8 cellular contexts compared by ENCODE assay signal in the genomic region with DNA sequence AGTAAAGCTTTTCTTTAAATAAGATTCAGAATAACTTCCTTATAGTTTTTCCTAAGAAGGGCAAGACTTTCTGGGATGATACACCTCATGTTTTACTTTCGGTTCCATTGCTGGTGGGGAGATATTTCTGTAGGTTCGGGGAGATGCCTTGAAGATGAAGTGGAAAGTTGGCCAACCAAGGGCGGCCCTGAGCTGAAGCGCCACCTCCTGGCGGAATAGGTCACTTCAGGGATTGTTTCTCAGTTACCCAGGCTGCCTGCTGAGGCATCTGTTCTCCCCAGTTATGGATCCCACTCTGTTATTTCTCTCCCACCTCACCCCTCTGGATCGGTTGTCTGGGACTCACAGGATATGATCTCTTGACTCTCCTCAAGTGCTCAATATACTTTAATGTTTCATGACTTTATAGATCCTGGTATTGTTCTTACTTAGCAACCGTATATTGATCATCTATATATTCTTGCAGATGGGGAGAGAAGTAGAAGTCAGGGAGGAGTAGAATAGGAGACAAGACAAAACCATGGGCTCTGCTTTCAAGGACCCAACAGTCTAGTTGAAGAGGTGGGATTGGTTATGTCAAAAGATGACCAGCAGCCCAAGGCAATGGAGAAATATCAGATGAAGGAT. TPM values are rescaled to one million over a fixed set of nuclear protein-coding genes. Genes with fewer than 3 reads are reported as not detected.
DNase-seq lines count a peak whose midpoint lies in the region; ATAC-seq and TF ChIP-seq lines count a peak whose summit lies in the region.

No MANE protein-coding gene starts in this region.

- no peak overlapping the region for H2BK120ac ChIP-seq in neuronal stem cell (ENCODE audit: low read depth, low read length)

- H2BK5ac ChIP-seq in neuronal stem cell (ENCODE audit: low read length): no peak overlapping the region

- peak; percentile 83 for TF ChIP-seq CTCF in Calu3 (IDR thresholded peaks at IDR 0.05; ENCODE audit: unreplicated experiment)
- peak; percentile 88 for TF ChIP-seq CTCF in RWPE1 (conservative IDR thresholded peaks at IDR 0.05; ENCODE audit: low read depth)
- TF ChIP-seq CTCF in heart right ventricle (IDR thresholded peaks at IDR 0.05): peak; percentile 52 to 89 (median 82)
- TF ChIP-seq CTCF in smooth muscle cell (IDR thresholded peaks at IDR 0.05; ENCODE audit: borderline replicate concordance, insufficient read depth, poor library complexity, severe bottlenecking): peak; percentile 67

- intact Hi-C loops in Calu3 (cut with micrococcal nuclease; ENCODE audit: unreplicated experiment) (loop anchor here (1.0 to 2.0 kb wide), 2 partner anchors 128 to 657 kb away; no protein-coding TSS in a partner anchor), heart right ventricle (cut with DNase I) (loop anchor here in 9 of 10 donors (1.0 to 10.0 kb wide), 4 partner anchors 476 to 639 kb away; no protein-coding TSS in a partner anchor)
- intact Hi-C loops in activated T-helper 2 cell treated with anti-CD3 and anti-CD28 coated beads, Interferon-gamma antibody, Interleukin-2, Interleukin-4, amounts not matched to agents 10 μg/mL and 5 μg/mL and 100 μg/mL, durations not matched to agents 14 hours and 24 hours and 36 hours (cut with micrococcal nuclease): loop anchor here (1.0 kb wide), 2 partner anchors 658 to 661 kb away; no protein-coding TSS in a partner anchor

- H3K4me3 Mint-ChIP-seq in Calu3 (ENCODE audit: low read depth, unreplicated experiment): no peak overlapping the region
- H3K4me3 Mint-ChIP-seq in activated T-helper 2 cell treated with anti-CD3 and anti-CD28 coated beads, Interferon-gamma antibody, Interleukin-2, Interleukin-4, amounts not matched to agents 10 μg/mL and 5 μg/mL and 100 μg/mL, durations not matched to agents 14 hours and 24 hours and 36 hours (ENCODE audit: low read depth): no peak overlapping the region

- H3K36me3 ChIP-seq in heart right ventricle (no peaks in the 10 kb centered on the region), smooth muscle cell (ENCODE audit: low read depth) (no peaks in the 10 kb centered on the region), neuronal stem cell (replicated peaks in 1 of 2; ENCODE audit: control insufficient read depth in 2 of 2, insufficient read depth in 2 of 2, low read length in 2 of 2) (no peaks in the 10 kb centered on the region)

- 27 to 32% methylated on average over 7 of the region's 7 CpGs for WGBS in heart right ventricle, 2 donors
- 35% methylated on average over 7 of the region's 7 CpGs for WGBS in smooth muscle cell (ENCODE audit: low lambda C conversion rate)
- WGBS in neuronal stem cell (ENCODE audit: extremely low coverage in 2 of 2, insufficient read length in 2 of 2, insufficient replicate concordance in 1 of 2), 2 donors: no CpG with 5 or more reads among the region's 7 CpGs

- H3K18ac ChIP-seq in neuronal stem cell (ENCODE audit: low read length): no peak overlapping the region

- H3K27me3 Mint-ChIP-seq in Calu3 (ENCODE audit: unreplicated experiment): peaks cover 11% of the 10 kb centered on the region
- peaks cover 30% of the 10 kb centered on the region for H3K27me3 Mint-ChIP-seq in activated T-helper 2 cell treated with anti-CD3 and anti-CD28 coated beads, Interferon-gamma antibody, Interleukin-2, Interleukin-4, amounts not matched to agents 10 μg/mL and 5 μg/mL and 100 μg/mL, durations not matched to agents 14 hours and 24 hours and 36 hours (ENCODE audit: low read depth)

- no peak overlapping the region for H3K27ac Mint-ChIP-seq in Calu3 (ENCODE audit: unreplicated experiment)
- no peak overlapping the region for H3K27ac Mint-ChIP-seq in activated T-helper 2 cell treated with anti-CD3 and anti-CD28 coated beads, Interferon-gamma antibody, Interleukin-2, Interleukin-4, amounts not matched to agents 10 μg/mL and 5 μg/mL and 100 μg/mL, durations not matched to agents 14 hours and 24 hours and 36 hours

- H2BK15ac ChIP-seq in neuronal stem cell (ENCODE audit: low read length): no peak overlapping the region

- H3F3A ChIP-seq in smooth muscle cell (ENCODE audit: low read depth): no peaks in the 10 kb centered on the region

- ATAC-seq in GM19351 (IDR thresholded peaks at IDR 0.05; ENCODE audit: unreplicated experiment) (peak; percentile 98), HG03354 (IDR thresholded peaks at IDR 0.05; ENCODE audit: poor library complexity, severe bottlenecking, unreplicated experiment) (peak; percentile 96), heart right ventricle (peak in 5 of 8 donors; percentile 42 to 64 (median 53))

- DNase-seq in Calu3 (peak; percentile 82), RWPE1 (ENCODE audit: low spot score) (peak; percentile 83), heart right ventricle (peak; percentile 48 to 53), smooth muscle cell (lab: John Stamatoyannopoulos, UW; ENCODE audit: unreplicated experiment) (peak; percentile 4), neuronal stem cell (ENCODE audit: low spot score) (no peak)
- DNase-seq in activated T-helper 2 cell treated with anti-CD3 and anti-CD28 coated beads, Interferon-gamma antibody, Interleukin-2, Interleukin-4, amounts not matched to agents 10 μg/mL and 5 μg/mL and 100 μg/mL, durations not matched to agents 14 hours and 24 hours and 36 hours (ENCODE audit: low spot score): peak; percentile 48

- H3K27me3 ChIP-seq in heart right ventricle (peaks cover 0 to 3% (median 0%) of the 10 kb centered on the region in 7 donors), smooth muscle cell (ENCODE audit: low read depth) (no peaks in the 10 kb centered on the region), neuronal stem cell (ENCODE audit: control insufficient read depth in 3 of 3, insufficient read depth in 3 of 3, low read depth in 1 of 3, low read length in 3 of 3) (no peaks in the 10 kb centered on the region)

- no peak overlapping the region for H2AK5ac ChIP-seq in neuronal stem cell (ENCODE audit: low read depth, low read length)

- POLR2A ChIA-PET in RWPE1 (lab: Yijun Ruan, JAX; ENCODE audit: low non-redundant PET): no interaction called here

- H3K9ac ChIP-seq in smooth muscle cell (ENCODE audit: low read depth) (no peak overlapping the region), neuronal stem cell (ENCODE audit: low read depth, low read length, poor library complexity) (no peak overlapping the region)

- no peaks in the 10 kb centered on the region for H3K36me3 Mint-ChIP-seq in Calu3 (ENCODE audit: insufficient read depth, unreplicated experiment)
- H3K36me3 Mint-ChIP-seq in activated T-helper 2 cell treated with anti-CD3 and anti-CD28 coated beads, Interferon-gamma antibody, Interleukin-2, Interleukin-4, amounts not matched to agents 10 μg/mL and 5 μg/mL and 100 μg/mL, durations not matched to agents 14 hours and 24 hours and 36 hours (ENCODE audit: low read depth): no peaks in the 10 kb centered on the region

- H3K4me3 ChIP-seq in heart right ventricle: no peak overlapping the region
- H3K4me3 ChIP-seq in smooth muscle cell: no peak overlapping the region
- H3K4me3 ChIP-seq in neuronal stem cell (ENCODE audit: low read length in 2 of 2): no peak overlapping the region

- H3K14ac ChIP-seq in neuronal stem cell (ENCODE audit: low read length): no peak overlapping the region

- H3K9me3 ChIP-seq in heart right ventricle (peaks cover 0 to 3% (median 0%) of the 10 kb centered on the region in 11 donors), smooth muscle cell (replicated peaks; ENCODE audit: low read depth) (no peaks in the 10 kb centered on the region), neuronal stem cell (replicated peaks in 1 of 2; ENCODE audit: control insufficient read depth in 2 of 2, insufficient read depth in 1 of 2, low read depth in 1 of 2, low read length in 2 of 2) (no peaks in the 10 kb centered on the region)

- no peak overlapping the region for H2AFZ ChIP-seq in smooth muscle cell (ENCODE audit: low read depth)
- no peak overlapping the region for H2AFZ ChIP-seq in neuronal stem cell (ENCODE audit: low read length)

- no peak overlapping the region for H3K4ac ChIP-seq in neuronal stem cell (ENCODE audit: low read length)

- H3K23ac ChIP-seq in neuronal stem cell (ENCODE audit: low read depth, low read length, poor library complexity): no peak overlapping the region

- no peaks in the 10 kb centered on the region for H3K79me2 ChIP-seq in smooth muscle cell (ENCODE audit: low read depth)

- H3K4me1 Mint-ChIP-seq in Calu3 (ENCODE audit: low read depth, unreplicated experiment): no peaks in the 10 kb centered on the region
- no peaks in the 10 kb centered on the region for H3K4me1 Mint-ChIP-seq in activated T-helper 2 cell treated with anti-CD3 and anti-CD28 coated beads, Interferon-gamma antibody, Interleukin-2, Interleukin-4, amounts not matched to agents 10 μg/mL and 5 μg/mL and 100 μg/mL, durations not matched to agents 14 hours and 24 hours and 36 hours (ENCODE audit: low read depth)

- CTCF ChIA-PET in Calu3 (lab: Charles Lee) (interaction anchor here (1.0 kb wide), 1 partner anchor 129 kb away, joined by 3 read pairs; no protein-coding TSS in a partner anchor), RWPE1 (lab: Yijun Ruan, JAX) (interaction anchor here (0.6 to 1.2 kb wide), 10 partner anchors 10 to 639 kb away, joined by 3 to 6 read pairs (median 4); no protein-coding TSS in a partner anchor)

- H3K4me1 ChIP-seq in heart right ventricle (no peaks in the 10 kb centered on the region), smooth muscle cell (ENCODE audit: low read depth) (no peaks in the 10 kb centered on the region), neuronal stem cell (ENCODE audit: control insufficient read depth in 2 of 2, insufficient read depth in 1 of 2, low read depth in 1 of 2, low read length in 2 of 2) (peaks cover 3 to 4% of the 10 kb centered on the region in 2 donors)

- no peak overlapping the region for H2BK12ac ChIP-seq in neuronal stem cell (ENCODE audit: low read length)

- H3K9me3 Mint-ChIP-seq in Calu3 (ENCODE audit: low read depth, unreplicated experiment): peaks cover 2% of the 10 kb centered on the region
- H3K9me3 Mint-ChIP-seq in activated T-helper 2 cell treated with anti-CD3 and anti-CD28 coated beads, Interferon-gamma antibody, Interleukin-2, Interleukin-4, amounts not matched to agents 10 μg/mL and 5 μg/mL and 100 μg/mL, durations not matched to agents 14 hours and 24 hours and 36 hours: no peaks in the 10 kb centered on the region

- no peaks in the 10 kb centered on the region for H3K79me1 ChIP-seq in neuronal stem cell (ENCODE audit: low read depth, low read length)

- no peaks in the 10 kb centered on the region for H4K20me1 ChIP-seq in smooth muscle cell (ENCODE audit: low read depth)

- H3K27ac ChIP-seq in RWPE1 (no peak overlapping the region), heart right ventricle (no peak overlapping the region), smooth muscle cell (ENCODE audit: low read depth) (no peak overlapping the region), neuronal stem cell (replicated peaks; ENCODE audit: low read length) (no peak overlapping the region)

- H4K8ac ChIP-seq in neuronal stem cell (ENCODE audit: low read depth, low read length): no peak overlapping the region

- H3K4me2 ChIP-seq in smooth muscle cell: no peak overlapping the region
- no peak overlapping the region for H3K4me2 ChIP-seq in neuronal stem cell (ENCODE audit: insufficient read depth, low read length, poor library complexity, severe bottlenecking)

- no peak overlapping the region for H4K91ac ChIP-seq in neuronal stem cell (ENCODE audit: low read depth, low read length, poor library complexity)

- no TSS peak for BruUV-seq in Calu3 (replicated peaks; lab: Mats Ljungman, UMichigan)

RNA-seq across cellular contexts. Expression of a gene that starts 23.4 kb away (rescaled TPM):
- total RNA-seq in Calu3 (2022): 0.56 and 0.71 TPM in 2 replicates
- not detected in 2 replicates for total RNA-seq in activated T-helper 2 cell treated with anti-CD3 and anti-CD28 coated beads, Interferon-gamma antibody, Interleukin-2, Interleukin-4, amounts not matched to agents 10 μg/mL and 5 μg/mL and 100 μg/mL, durations not matched to agents 14 hours and 24 hours and 36 hours
- total RNA-seq in heart right ventricle: 1 to 10 TPM in 1 of 10 donors, under 1 TPM in 8, not detected in 1; 0.02 to 1.0 (median 0.38) TPM
- polyA plus RNA-seq in heart right ventricle: under 1 TPM; 0.10 to 0.15 TPM
- 3.4 and 3.6 TPM in 2 replicates for total RNA-seq in smooth muscle cell
- 0.83 and 1.4 TPM in 2 replicates for polyA plus RNA-seq in smooth muscle cell
- polyA plus RNA-seq in neuronal stem cell (2013, experiment 1 of 2): 0.63 TPM
- 0.18 TPM for polyA plus RNA-seq in neuronal stem cell (2013, experiment 2 of 2)
